ENCODE assay signal across 1 cellular context in the genomic region with DNA sequence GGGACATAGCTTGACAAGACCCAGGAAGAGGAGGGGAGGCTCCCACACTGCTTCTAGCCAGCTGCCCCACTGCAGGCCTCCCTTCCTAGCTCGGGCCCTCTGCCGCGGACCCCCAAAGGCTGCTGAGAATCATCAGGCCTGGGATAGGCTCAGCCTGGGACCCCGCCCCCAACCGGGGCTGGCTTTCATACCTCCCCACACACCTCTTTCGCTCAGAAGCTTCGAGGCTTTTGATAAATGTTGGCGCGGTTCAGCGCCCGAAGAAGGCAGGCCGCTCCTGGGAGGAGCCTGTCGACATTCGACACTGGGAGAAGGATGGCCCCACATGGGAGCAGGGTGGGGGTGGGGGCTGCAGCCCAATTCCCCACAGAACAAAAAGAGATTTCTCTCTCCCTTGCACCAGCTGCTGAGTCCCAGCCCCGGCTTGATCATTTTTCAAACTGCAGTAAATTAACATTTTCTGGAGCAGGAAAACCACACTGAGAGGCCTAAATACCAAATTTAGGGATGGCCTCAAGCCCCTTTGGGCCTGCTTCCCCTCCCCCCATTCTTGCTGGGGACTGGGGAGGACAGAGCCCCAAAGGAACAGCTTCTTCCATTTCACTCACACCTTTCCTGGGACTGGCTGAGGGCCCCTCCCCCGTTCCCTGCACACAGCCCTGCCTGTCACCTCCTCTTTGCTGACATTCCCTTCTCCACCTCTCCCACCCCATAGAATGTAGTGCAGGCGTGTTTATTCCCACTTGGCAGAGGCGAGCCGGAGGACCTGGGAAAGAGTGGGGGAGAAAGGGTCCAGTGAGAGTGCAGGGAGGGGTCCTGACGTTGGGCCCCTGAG.
TF ChIP-seq lines count a peak whose summit lies in the region.

No MANE protein-coding gene starts in this region.

TF ChIP-seq in neural cell, 6 proteins besides CTCF, POLR2A, EP300 and RAD21 (continued from another document):
- TF ChIP-seq, protein P1, sequence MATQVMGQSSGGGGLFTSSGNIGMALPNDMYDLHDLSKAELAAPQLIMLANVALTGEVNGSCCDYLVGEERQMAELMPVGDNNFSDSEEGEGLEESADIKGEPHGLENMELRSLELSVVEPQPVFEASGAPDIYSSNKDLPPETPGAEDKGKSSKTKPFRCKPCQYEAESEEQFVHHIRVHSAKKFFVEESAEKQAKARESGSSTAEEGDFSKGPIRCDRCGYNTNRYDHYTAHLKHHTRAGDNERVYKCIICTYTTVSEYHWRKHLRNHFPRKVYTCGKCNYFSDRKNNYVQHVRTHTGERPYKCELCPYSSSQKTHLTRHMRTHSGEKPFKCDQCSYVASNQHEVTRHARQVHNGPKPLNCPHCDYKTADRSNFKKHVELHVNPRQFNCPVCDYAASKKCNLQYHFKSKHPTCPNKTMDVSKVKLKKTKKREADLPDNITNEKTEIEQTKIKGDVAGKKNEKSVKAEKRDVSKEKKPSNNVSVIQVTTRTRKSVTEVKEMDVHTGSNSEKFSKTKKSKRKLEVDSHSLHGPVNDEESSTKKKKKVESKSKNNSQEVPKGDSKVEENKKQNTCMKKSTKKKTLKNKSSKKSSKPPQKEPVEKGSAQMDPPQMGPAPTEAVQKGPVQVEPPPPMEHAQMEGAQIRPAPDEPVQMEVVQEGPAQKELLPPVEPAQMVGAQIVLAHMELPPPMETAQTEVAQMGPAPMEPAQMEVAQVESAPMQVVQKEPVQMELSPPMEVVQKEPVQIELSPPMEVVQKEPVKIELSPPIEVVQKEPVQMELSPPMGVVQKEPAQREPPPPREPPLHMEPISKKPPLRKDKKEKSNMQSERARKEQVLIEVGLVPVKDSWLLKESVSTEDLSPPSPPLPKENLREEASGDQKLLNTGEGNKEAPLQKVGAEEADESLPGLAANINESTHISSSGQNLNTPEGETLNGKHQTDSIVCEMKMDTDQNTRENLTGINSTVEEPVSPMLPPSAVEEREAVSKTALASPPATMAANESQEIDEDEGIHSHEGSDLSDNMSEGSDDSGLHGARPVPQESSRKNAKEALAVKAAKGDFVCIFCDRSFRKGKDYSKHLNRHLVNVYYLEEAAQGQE (IDR thresholded peaks at IDR 0.05; ENCODE audit: borderline replicate concordance) = no peak
- TF ChIP-seq POLR2AphosphoS5 (IDR thresholded peaks at IDR 0.05) (no peak), TAF1 (IDR thresholded peaks at IDR 0.05; ENCODE audit: low read depth) (no peak), SMC3 (conservative IDR thresholded peaks at IDR 0.05; ENCODE audit: poor library complexity) (no peak), EZH2 (IDR thresholded peaks at IDR 0.05; ENCODE audit: borderline replicate concordance, insufficient read depth, low read length, poor library complexity, severe bottlenecking) (no peak)
TF ChIP-seq in neural cell: peak in this region for 0.
